In the genomic region with DNA sequence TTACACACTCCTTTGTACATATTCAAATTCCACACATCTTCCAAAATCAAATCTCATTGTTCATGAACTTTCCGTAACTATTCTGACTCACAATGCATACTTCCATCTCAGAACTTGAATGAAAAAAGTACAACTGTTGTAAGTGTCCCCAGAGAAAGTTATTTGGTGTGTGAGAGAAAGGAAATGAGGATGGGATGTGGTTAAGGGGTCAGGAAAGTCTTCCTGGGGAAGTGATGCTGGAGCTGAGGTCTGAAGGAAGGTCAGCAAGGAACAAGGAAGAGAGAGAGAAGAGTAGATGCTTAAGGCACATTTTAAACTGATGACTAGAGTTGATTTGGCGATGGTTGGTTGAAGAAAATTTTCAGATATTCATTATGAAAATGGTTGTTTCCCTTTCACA, we compare ENCODE assay signal across 21 cellular contexts.
DNase-seq lines count a peak whose midpoint lies in the region; ATAC-seq, FAIRE-seq and TF ChIP-seq lines count a peak whose summit lies in the region.
"Had no signal": no experiment of that assay in that cellular context is flagged by ENCODE, and none has a peak within 500 bp of the region (broad histone marks: within the 10 kb centered on the region; RNA-seq: fewer than 3 reads in every experiment).

No MANE protein-coding gene starts in this region.

- no peak overlapping the region for H3K4me3 Mint-ChIP-seq in activated T-helper 2 cell treated with anti-CD3 and anti-CD28 coated beads, Interferon-gamma antibody, Interleukin-2, Interleukin-4, amounts not matched to agents 10 μg/mL and 5 μg/mL and 100 μg/mL, durations not matched to agents 14 hours and 24 hours and 36 hours (ENCODE audit: low read depth)
- no peak overlapping the region for H3K4me3 Mint-ChIP-seq in activated naive CD8-positive, alpha-beta T cell treated with anti-CD3 and anti-CD28 coated beads, Interleukin-2, amount 50 U/mL, for 24 hours
- H3K4me3 Mint-ChIP-seq: B cell; CD4-positive, alpha-beta memory T cell; HFFc6 had no signal

- no peaks in the 10 kb centered on the region for H3K9me1 ChIP-seq in endothelial cell of umbilical vein (replicated peaks; ENCODE audit: control insufficient read depth, extremely low read depth, insufficient read depth, low read length)

- H3K36me3 ChIP-seq in BLaER1 treated with 17β-estradiol and CSF1 and Interleukin-3, amounts not matched to agents 10 nM and 100 nM, result no peaks in the 10 kb centered on the region
- no peaks in the 10 kb centered on the region for H3K36me3 ChIP-seq in endothelial cell of umbilical vein (ENCODE audit: control insufficient read depth in 2 of 2, extremely low read depth in 1 of 2, insufficient read depth in 2 of 2, low read length in 2 of 2)
- no peaks in the 10 kb centered on the region for H3K36me3 ChIP-seq in mesenchymal stem cell (ENCODE audit: control insufficient read depth in 1 of 2, insufficient read depth in 2 of 2, low read depth in 1 of 2, low read length in 2 of 2)
- no peaks in the 10 kb centered on the region for H3K36me3 ChIP-seq in MM.1S (replicated peaks; ENCODE audit: insufficient read depth, low read length)
- H3K36me3 ChIP-seq: HAP-1 had no signal

- H3K18ac ChIP-seq in mesenchymal stem cell (ENCODE audit: low read depth in 1 of 2, low read length in 2 of 2), result no peak overlapping the region

- no peak overlapping the region for H2AFZ ChIP-seq in endothelial cell of umbilical vein (ENCODE audit: low read depth, low read length)
- no peak overlapping the region for H2AFZ ChIP-seq in mesenchymal stem cell (ENCODE audit: low read depth, low read length)
- no peak overlapping the region for H2AFZ ChIP-seq in MM.1S (ENCODE audit: low read length)

- no peak overlapping the region for H3K27ac ChIP-seq in BLaER1 treated with 17β-estradiol and CSF1 and Interleukin-3, amounts not matched to agents 10 nM and 100 nM
- H3K27ac ChIP-seq in endothelial cell of umbilical vein (ENCODE audit: insufficient read depth, low read depth, low read length) (peak overlapping the region; percentile 87), mesenchymal stem cell (ENCODE audit: low read length, poor library complexity, severe bottlenecking) (no peak overlapping the region), MM.1S (ENCODE audit: low read length) (no peak overlapping the region)

- no peaks in the 10 kb centered on the region for H3K79me1 ChIP-seq in mesenchymal stem cell (replicated peaks; ENCODE audit: low read length, poor library complexity, severe bottlenecking)

- FAIRE-seq in endothelial cell of umbilical vein (lab: Jason Lieb, UNC), result peak; percentile 83
- FAIRE-seq: G401.6, GM12892, H54 had no signal

- no peak overlapping the region for H3K14ac ChIP-seq in mesenchymal stem cell (ENCODE audit: low read length in 2 of 2)

- ATAC-seq in activated naive CD8-positive, alpha-beta T cell treated with anti-CD3 and anti-CD28 coated beads, Interleukin-2, amount 50 U/mL, for 24 hours, result no peak

- H4K91ac ChIP-seq in mesenchymal stem cell (ENCODE audit: low read length), result no peak overlapping the region

- intact Hi-C loops in activated T-helper 2 cell treated with anti-CD3 and anti-CD28 coated beads, Interferon-gamma antibody, Interleukin-2, Interleukin-4, amounts not matched to agents 10 μg/mL and 5 μg/mL and 100 μg/mL, durations not matched to agents 14 hours and 24 hours and 36 hours (cut with micrococcal nuclease), result no loop called here
- intact Hi-C loops in endothelial cell of umbilical vein (cut with micrococcal nuclease), result loop anchor here (1.0 to 10.0 kb wide), 4 partner anchors 9 to 945 kb away; partner anchors contain the start of gene SDR39U1

- H3K23ac ChIP-seq in mesenchymal stem cell (ENCODE audit: low read length in 2 of 2), result no peak overlapping the region

- H3F3A ChIP-seq in MM.1S (ENCODE audit: insufficient read depth, low read length), result no peaks in the 10 kb centered on the region

- H4K8ac ChIP-seq in mesenchymal stem cell (ENCODE audit: low read length), result no peak overlapping the region

- H3K9me3 Mint-ChIP-seq in activated T-helper 2 cell treated with anti-CD3 and anti-CD28 coated beads, Interferon-gamma antibody, Interleukin-2, Interleukin-4, amounts not matched to agents 10 μg/mL and 5 μg/mL and 100 μg/mL, durations not matched to agents 14 hours and 24 hours and 36 hours, result peaks cover 16% of the 10 kb centered on the region
- H3K9me3 Mint-ChIP-seq in activated naive CD8-positive, alpha-beta T cell treated with anti-CD3 and anti-CD28 coated beads, Interleukin-2, amount 50 U/mL, for 24 hours, result no peaks in the 10 kb centered on the region

- H2AK5ac ChIP-seq in mesenchymal stem cell (ENCODE audit: low read length, severe bottlenecking), result no peak overlapping the region

- H3K9me2 ChIP-seq in MM.1S (replicated peaks; ENCODE audit: insufficient read depth, low read length), result no peaks in the 10 kb centered on the region

- H3K9ac ChIP-seq in BLaER1 treated with 17β-estradiol and CSF1 and Interleukin-3, amounts not matched to agents 10 nM and 100 nM, result no peak overlapping the region
- H3K9ac ChIP-seq in endothelial cell of umbilical vein (replicated peaks; ENCODE audit: extremely low read depth, insufficient read depth, low read length) (peak overlapping the region; percentile 29), mesenchymal stem cell (ENCODE audit: low read length) (peak overlapping the region; percentile 9), MM.1S (ENCODE audit: low read length) (no peak overlapping the region)

- peak overlapping the region; percentile 7 to 63 (median 38); a peak in 14 of 22 replicates for H3K4me2 ChIP-seq in BLaER1 treated with 17β-estradiol and CSF1 and Interleukin-3, amounts not matched to agents 10 nM and 100 nM
- H3K4me2 ChIP-seq in endothelial cell of umbilical vein (ENCODE audit: insufficient read depth, low read length) (peak overlapping the region; percentile 82), mesenchymal stem cell (ENCODE audit: low read length, poor library complexity, severe bottlenecking) (no peak overlapping the region), MM.1S (ENCODE audit: low read depth, low read length) (no peak overlapping the region)

- TF ChIP-seq CTCF in endothelial cell of umbilical vein (IDR thresholded peaks at IDR 0.05; ENCODE audit: extremely low read depth in 1 of 2, insufficient read depth in 1 of 2, low read depth in 1 of 2, low read length in 2 of 2) (no peak), MM.1S (IDR thresholded peaks at IDR 0.05; ENCODE audit: low read length) (no peak)

- peaks cover 4 to 30% (median 21%) of the 10 kb centered on the region in 10 experiments; a peak in 18 of 20 replicates for H3K4me1 ChIP-seq in BLaER1 treated with 17β-estradiol and CSF1 and Interleukin-3, amounts not matched to agents 10 nM and 100 nM
- peaks cover 41% of the 10 kb centered on the region for H3K4me1 ChIP-seq in endothelial cell of umbilical vein (ENCODE audit: control insufficient read depth, extremely low read depth, insufficient read depth, low read length)
- H3K4me1 ChIP-seq in mesenchymal stem cell (ENCODE audit: control insufficient read depth, insufficient read depth, low read depth, low read length), result no peaks in the 10 kb centered on the region
- no peaks in the 10 kb centered on the region for H3K4me1 ChIP-seq in MM.1S (ENCODE audit: low read length)
- H3K4me1 ChIP-seq: HAP-1 had no signal

- no peaks in the 10 kb centered on the region for H3K4me1 Mint-ChIP-seq in activated T-helper 2 cell treated with anti-CD3 and anti-CD28 coated beads, Interferon-gamma antibody, Interleukin-2, Interleukin-4, amounts not matched to agents 10 μg/mL and 5 μg/mL and 100 μg/mL, durations not matched to agents 14 hours and 24 hours and 36 hours (ENCODE audit: low read depth)
- peaks cover 6% of the 10 kb centered on the region for H3K4me1 Mint-ChIP-seq in activated naive CD8-positive, alpha-beta T cell treated with anti-CD3 and anti-CD28 coated beads, Interleukin-2, amount 50 U/mL, for 24 hours
- H3K4me1 Mint-ChIP-seq: B cell; CD4-positive, alpha-beta memory T cell had no signal

- no peaks in the 10 kb centered on the region for H3K27me3 Mint-ChIP-seq in activated T-helper 2 cell treated with anti-CD3 and anti-CD28 coated beads, Interferon-gamma antibody, Interleukin-2, Interleukin-4, amounts not matched to agents 10 μg/mL and 5 μg/mL and 100 μg/mL, durations not matched to agents 14 hours and 24 hours and 36 hours (ENCODE audit: low read depth)
- H3K27me3 Mint-ChIP-seq in activated naive CD8-positive, alpha-beta T cell treated with anti-CD3 and anti-CD28 coated beads, Interleukin-2, amount 50 U/mL, for 24 hours, result peaks cover 2% of the 10 kb centered on the region
- H3K27me3 Mint-ChIP-seq: B cell; CD4-positive, alpha-beta memory T cell had no signal

- H3K79me2 ChIP-seq in endothelial cell of umbilical vein (ENCODE audit: control insufficient read depth, insufficient read depth, low read length), result no peaks in the 10 kb centered on the region
- no peaks in the 10 kb centered on the region for H3K79me2 ChIP-seq in MM.1S (ENCODE audit: low read length)

- H3K9me3 ChIP-seq in BLaER1 treated with 17β-estradiol and CSF1 and Interleukin-3, amounts not matched to agents 10 nM and 100 nM (replicated peaks in 1 of 11), result peaks cover 0 to 9% (median 0%) of the 10 kb centered on the region in 11 experiments; a peak in 2 of 22 replicates
- H3K9me3 ChIP-seq in endothelial cell of umbilical vein (replicated peaks; ENCODE audit: control insufficient read depth, insufficient read depth, low read length) (no peaks in the 10 kb centered on the region), mesenchymal stem cell (ENCODE audit: control insufficient read depth, low read length) (peaks cover 14% of the 10 kb centered on the region), MM.1S (replicated peaks; ENCODE audit: insufficient read depth, low read length) (no peaks in the 10 kb centered on the region)
- H3K9me3 ChIP-seq: HAP-1 had no signal

- DNase-seq in activated T-helper 2 cell treated with anti-CD3 and anti-CD28 coated beads, Interferon-gamma antibody, Interleukin-2, Interleukin-4, amounts not matched to agents 10 μg/mL and 5 μg/mL and 100 μg/mL, durations not matched to agents 14 hours and 24 hours and 36 hours (ENCODE audit: low spot score), result no peak
- peak; percentile 75 for DNase-seq in endothelial cell of umbilical vein (ENCODE audit: low read depth, low spot score)
- DNase-seq in mesenchymal stem cell, result no peak
- DNase-seq in activated naive CD8-positive, alpha-beta T cell treated with anti-CD3 and anti-CD28 coated beads, Interleukin-2, amount 50 U/mL, for 24 hours, result no peak
- DNase-seq in pons (ENCODE audit: low spot score), result no peak
- DNase-seq in MM.1S, result no peak
- no peak for DNase-seq in DMS79 treated with DMSO at 0.1 percent for 48 hours (lab: John Stamatoyannopoulos, UW)
- DNase-seq: C1 segment of cervical spinal cord; Calu3; CD4-positive, alpha-beta memory T cell; COR-L47; DMS53; DND-41; GOT3; HFFc6 had no signal

- no peak for TF ChIP-seq POLR2A in endothelial cell of umbilical vein (IDR thresholded peaks at IDR 0.05; ENCODE audit: low read depth, low read length)

- no peak overlapping the region for H3K4me3 ChIP-seq in BLaER1 treated with 17β-estradiol and CSF1 and Interleukin-3, amounts not matched to agents 10 nM and 100 nM
- H3K4me3 ChIP-seq in endothelial cell of umbilical vein (replicated peaks in 1 of 3; ENCODE audit: insufficient read depth in 1 of 3, low read depth in 1 of 3, low read length in 3 of 3) (no peak overlapping the region), mesenchymal stem cell (ENCODE audit: insufficient read depth in 1 of 2, low read depth in 1 of 2, low read length in 2 of 2) (no peak overlapping the region), MM.1S (ENCODE audit: low read length) (no peak overlapping the region)
- H3K4me3 ChIP-seq: HAP-1 had no signal

- CTCF ChIA-PET in endothelial cell of umbilical vein (lab: Charles Lee), result interaction anchor here (3.3 to 4.3 kb wide), 2 partner anchors 8 to 10 kb away, joined by 22 to 29 read pairs; no protein-coding TSS in a partner anchor

- no peaks in the 10 kb centered on the region for H3K27me3 ChIP-seq in BLaER1 treated with 17β-estradiol and CSF1 and Interleukin-3, amounts not matched to agents 10 nM and 100 nM
- H3K27me3 ChIP-seq in endothelial cell of umbilical vein (ENCODE audit: control insufficient read depth in 2 of 2, insufficient read depth in 2 of 2, low read length in 2 of 2) (no peaks in the 10 kb centered on the region), mesenchymal stem cell (ENCODE audit: control insufficient read depth in 1 of 2, insufficient read depth in 1 of 2, low read length in 2 of 2) (no peaks in the 10 kb centered on the region), MM.1S (replicated peaks; ENCODE audit: insufficient read depth, low read length) (no peaks in the 10 kb centered on the region; the same call in 1 of the 2 replicates)

- no peak overlapping the region for H2BK120ac ChIP-seq in mesenchymal stem cell (ENCODE audit: low read depth, low read length)

- H3K36me3 Mint-ChIP-seq in activated T-helper 2 cell treated with anti-CD3 and anti-CD28 coated beads, Interferon-gamma antibody, Interleukin-2, Interleukin-4, amounts not matched to agents 10 μg/mL and 5 μg/mL and 100 μg/mL, durations not matched to agents 14 hours and 24 hours and 36 hours (ENCODE audit: low read depth), result no peaks in the 10 kb centered on the region
- no peaks in the 10 kb centered on the region for H3K36me3 Mint-ChIP-seq in activated naive CD8-positive, alpha-beta T cell treated with anti-CD3 and anti-CD28 coated beads, Interleukin-2, amount 50 U/mL, for 24 hours (ENCODE audit: low read depth)
- H3K36me3 Mint-ChIP-seq: CD4-positive, alpha-beta memory T cell had no signal

- no TSS peak for BruUV-seq in endothelial cell of umbilical vein (replicated peaks; lab: Mats Ljungman, UMichigan)

- POLR2A ChIA-PET in endothelial cell of umbilical vein (lab: Charles Lee), result no interaction called here

- no peak overlapping the region for H3K4ac ChIP-seq in mesenchymal stem cell (ENCODE audit: low read depth in 1 of 2, low read length in 2 of 2)

- no peak overlapping the region for H2BK5ac ChIP-seq in mesenchymal stem cell (ENCODE audit: low read depth, low read length, poor library complexity, severe bottlenecking)

- 60% methylated on average over 1 of the region's 2 CpGs for WGBS in mesenchymal stem cell

- no peak overlapping the region for H2BK15ac ChIP-seq in mesenchymal stem cell (ENCODE audit: low read depth, poor library complexity, severe bottlenecking)

- dilution Hi-C loops in endothelial cell of umbilical vein (cut with MboI; ENCODE audit: extremely low pct_ligation_motif_present, low sequenced_read_pairs), result no loop called here

- no peak overlapping the region for H2BK12ac ChIP-seq in mesenchymal stem cell (ENCODE audit: low read length in 2 of 2)

- no peaks in the 10 kb centered on the region for H4K20me1 ChIP-seq in BLaER1 treated with 17β-estradiol and CSF1 and Interleukin-3, amounts not matched to agents 10 nM and 100 nM
- H4K20me1 ChIP-seq in endothelial cell of umbilical vein (replicated peaks; ENCODE audit: control insufficient read depth, extremely low read depth, insufficient read depth, low read length), result no peaks in the 10 kb centered on the region
- no peaks in the 10 kb centered on the region for H4K20me1 ChIP-seq in MM.1S (ENCODE audit: insufficient read depth, low read length)

- peak overlapping the region; percentile 20 for H3K27ac Mint-ChIP-seq in activated T-helper 2 cell treated with anti-CD3 and anti-CD28 coated beads, Interferon-gamma antibody, Interleukin-2, Interleukin-4, amounts not matched to agents 10 μg/mL and 5 μg/mL and 100 μg/mL, durations not matched to agents 14 hours and 24 hours and 36 hours
- no peak overlapping the region for H3K27ac Mint-ChIP-seq in activated naive CD8-positive, alpha-beta T cell treated with anti-CD3 and anti-CD28 coated beads, Interleukin-2, amount 50 U/mL, for 24 hours
- H3K27ac Mint-ChIP-seq: B cell; CD4-positive, alpha-beta memory T cell; HFFc6 had no signal

Comparison
In these comparisons a context has a peak if more than half of its experiments do, and no peak if none do; other contexts are left out.
1. H3K4me2 ChIP-seq: peak in BLaER1 treated with 17β-estradiol and CSF1 and Interleukin-3, amounts not matched to agents 10 nM and 100 nM (11 of 11) and endothelial cell of umbilical vein (single experiment); none in mesenchymal stem cell (single experiment) and MM.1S (single experiment).
2. H3K9ac ChIP-seq: peak in endothelial cell of umbilical vein (single experiment) and mesenchymal stem cell (single experiment); none in BLaER1 treated with 17β-estradiol and CSF1 and Interleukin-3, amounts not matched to agents 10 nM and 100 nM (0 of 11) and MM.1S (single experiment).